In the genomic region with DNA sequence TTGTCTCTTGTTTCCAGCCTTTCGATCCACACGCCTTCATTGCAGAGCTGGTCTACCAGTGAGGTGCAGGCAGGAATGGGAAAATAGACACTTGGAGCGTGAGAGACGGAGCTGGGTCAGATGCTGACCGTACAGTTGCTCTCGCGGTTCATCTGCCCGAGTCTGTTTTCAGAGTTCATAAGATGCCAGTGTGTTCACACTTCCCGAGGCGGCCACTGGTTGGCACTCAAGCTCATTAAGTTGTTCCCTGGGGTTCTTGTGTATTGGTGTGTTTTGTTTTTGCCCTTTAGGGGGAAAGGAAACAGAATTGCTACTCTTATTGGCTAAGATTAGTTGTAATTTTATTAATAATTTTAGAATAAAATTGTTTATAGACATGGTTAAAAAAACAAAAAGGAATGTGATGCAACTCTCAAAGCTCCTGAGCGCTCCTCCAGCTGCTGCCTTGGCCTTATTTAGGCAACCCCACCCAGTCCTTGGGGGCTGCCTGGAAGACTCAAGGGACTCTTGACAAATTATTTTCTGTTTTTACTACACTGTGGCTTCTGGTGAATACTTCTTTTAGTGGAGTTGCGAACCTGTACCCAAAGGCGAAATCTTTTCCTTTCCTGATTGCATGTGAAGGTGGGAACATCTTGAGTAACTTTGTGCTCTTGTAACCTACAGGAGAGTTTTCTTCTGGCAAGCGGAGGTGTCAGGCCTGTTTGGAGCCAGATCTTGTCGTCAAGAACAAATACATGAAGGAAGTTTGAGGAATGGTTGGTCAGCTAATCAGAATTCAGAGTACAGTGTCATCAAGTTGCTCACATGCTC, we compare ENCODE assay signal across 9 cellular contexts.
A peak's percentile ranks its signal among the peaks of the same experiment; 100 is the strongest.
DNase-seq lines count a peak whose midpoint lies in the region; ATAC-seq and TF ChIP-seq lines count a peak whose summit lies in the region.
"Had no signal": no experiment of that assay in that cellular context is flagged by ENCODE, and none has a peak within 500 bp of the region (broad histone marks: within the 10 kb centered on the region; RNA-seq: fewer than 3 reads in every experiment).

No MANE protein-coding gene starts in this region.

- DNase-seq in CD14-positive monocyte (ENCODE audit: low spot score) (no peak), cerebellar cortex (ENCODE audit: low spot score) (peak; percentile 6), medulla oblongata (ENCODE audit: extremely low spot score) (peak; percentile 47), OCI-M2 (lab: John Stamatoyannopoulos, UW; ENCODE audit: unreplicated experiment) (no peak), trophoblast cell (no peak), NOMO-1 (lab: John Stamatoyannopoulos, UW; ENCODE audit: unreplicated experiment in 2 of 2) (no peak)
- peak; percentile 8 for DNase-seq in Jurkat, Clone E6-1 (ENCODE audit: low read depth, low spot score)
- DNase-seq: activated CD4-positive, alpha-beta T cell treated with anti-CD3 and anti-CD28 coated beads, Interleukin-2, amount 50 U/mL, for 1 hour had no signal

- no peak overlapping the region for H3K4me2 ChIP-seq in trophoblast cell (ENCODE audit: low read length)

- H3K27ac Mint-ChIP-seq in CD14-positive monocyte, result no peak overlapping the region

- H4K12ac ChIP-seq in trophoblast cell (ENCODE audit: low read depth, low read length), result no peak overlapping the region

- no CpG with 5 or more reads among the region's 15 CpGs for WGBS in trophoblast cell (ENCODE audit: extremely low coverage, insufficient coverage, insufficient read length)

- peak; percentile 13 for TF ChIP-seq CTCF in CD14-positive monocyte (IDR thresholded peaks at IDR 0.05)

- no peak overlapping the region for H3K18ac ChIP-seq in trophoblast cell (ENCODE audit: low read length)

- peaks cover 3 to 4% (median 3%) of the 10 kb centered on the region in 3 donors for H3K27me3 Mint-ChIP-seq in CD14-positive monocyte (ENCODE audit: low read depth in 3 of 3)

- H3K36me3 ChIP-seq in trophoblast cell (ENCODE audit: control insufficient read depth in 1 of 2, insufficient read depth in 2 of 2, low read length in 2 of 2), result no peaks in the 10 kb centered on the region

- no peak overlapping the region for H3K23ac ChIP-seq in trophoblast cell (ENCODE audit: low read length)

- H2AFZ ChIP-seq in trophoblast cell (ENCODE audit: insufficient read depth, low read length, poor library complexity), result no peak overlapping the region

- intact Hi-C loops in CD14-positive monocyte (cut with micrococcal nuclease), result no loop called here

- no peaks in the 10 kb centered on the region for H3K79me1 ChIP-seq in trophoblast cell (ENCODE audit: low read length)

- ATAC-seq in HG03457 (IDR thresholded peaks at IDR 0.05; ENCODE audit: unreplicated experiment), result no peak

- no peak overlapping the region for H3K4me3 ChIP-seq in Jurkat, Clone E6-1 (ENCODE audit: low read length)
- no peak overlapping the region for H3K4me3 ChIP-seq in trophoblast cell (ENCODE audit: low read depth, low read length)

- H2BK5ac ChIP-seq in trophoblast cell (ENCODE audit: low read depth, low read length, poor library complexity), result no peak overlapping the region

- H3K9me3 ChIP-seq in trophoblast cell (ENCODE audit: insufficient read depth, low read depth, low read length), result peaks cover 2% of the 10 kb centered on the region

- no peaks in the 10 kb centered on the region for H3K79me2 ChIP-seq in trophoblast cell (ENCODE audit: control insufficient read depth, insufficient read depth, low read length, poor library complexity)

- H3K9me3 Mint-ChIP-seq in CD14-positive monocyte, result peaks cover 0 to 8% (median 3%) of the 10 kb centered on the region in 7 donors

- H3K27ac ChIP-seq in trophoblast cell (ENCODE audit: low read depth, low read length), result no peak overlapping the region

- no peaks in the 10 kb centered on the region for H3K4me1 ChIP-seq in trophoblast cell (ENCODE audit: control insufficient read depth in 1 of 2, insufficient read depth in 2 of 2, low read length in 2 of 2)

- H2BK120ac ChIP-seq in trophoblast cell (ENCODE audit: insufficient read depth, low read length, poor library complexity), result no peak overlapping the region

- no peak overlapping the region for H3K14ac ChIP-seq in trophoblast cell (ENCODE audit: low read length)

- peaks cover 0 to 3% of the 10 kb centered on the region in 2 donors for H3K36me3 Mint-ChIP-seq in CD14-positive monocyte

- H2BK12ac ChIP-seq in trophoblast cell (ENCODE audit: low read length), result no peak overlapping the region

- no peak overlapping the region for H3K9ac ChIP-seq in trophoblast cell (ENCODE audit: low read length)

- H4K91ac ChIP-seq in trophoblast cell (ENCODE audit: low read depth, low read length), result no peak overlapping the region

- H3K4me3 Mint-ChIP-seq in CD14-positive monocyte, result no peak overlapping the region

- no peak overlapping the region for H4K8ac ChIP-seq in trophoblast cell (ENCODE audit: low read depth, low read length)

- H3K4ac ChIP-seq in trophoblast cell (ENCODE audit: low read depth, low read length), result no peak overlapping the region

- peaks cover 68% of the 10 kb centered on the region for H3K4me1 Mint-ChIP-seq in CD14-positive monocyte

- no peaks in the 10 kb centered on the region for H3K27me3 ChIP-seq in trophoblast cell (ENCODE audit: insufficient read depth, low read length)

- H2AK5ac ChIP-seq in trophoblast cell (ENCODE audit: low read length), result no peak overlapping the region

Comparison
In these comparisons a context has a peak if more than half of its experiments do, and no peak if none do; other contexts are left out.
1. DNase-seq: peak in Jurkat, Clone E6-1 (single experiment), cerebellar cortex (single experiment) and medulla oblongata (single experiment); none in CD14-positive monocyte (single experiment), OCI-M2 (single experiment), trophoblast cell (0 of 2) and NOMO-1 (0 of 2).